ENCODE assay signal across 12 cellular contexts in genomic region chr3:30188713-30189112, GRCh38.
DNase-seq lines count a peak whose midpoint lies in the region; ATAC-seq and TF ChIP-seq lines count a peak whose summit lies in the region.
"Had no signal": no experiment of that assay in that cellular context is flagged by ENCODE, and none has a peak within 500 bp of the region (broad histone marks: within the 10 kb centered on the region; RNA-seq: fewer than 3 reads in every experiment).

No MANE protein-coding gene starts in this region.

- WGBS in smooth muscle cell (ENCODE audit: low lambda C conversion rate) = 100% methylated on average over 1 of the region's 1 CpG

- no peaks in the 10 kb centered on the region for H3K9me3 Mint-ChIP-seq in CD4-positive, alpha-beta memory T cell
- H3K9me3 Mint-ChIP-seq: activated B cell treated with CpG ODN at 0.5 μM for 24 hours, endodermal cell had no signal

- no peaks in the 10 kb centered on the region for H3F3A ChIP-seq in smooth muscle cell (ENCODE audit: low read depth)

- ATAC-seq in GM19463 (IDR thresholded peaks at IDR 0.05; ENCODE audit: unreplicated experiment) = no peak

- TF ChIP-seq CTCF in A673 (conservative IDR thresholded peaks at IDR 0.05; ENCODE audit: low read depth, low read length) = no peak
- no peak for TF ChIP-seq CTCF in fibroblast of pulmonary artery (IDR thresholded peaks at IDR 0.05; ENCODE audit: low read length, missing control alignments)
- TF ChIP-seq CTCF in smooth muscle cell (IDR thresholded peaks at IDR 0.05; ENCODE audit: borderline replicate concordance, insufficient read depth, poor library complexity, severe bottlenecking) = no peak
- TF ChIP-seq CTCF in tibial artery (IDR thresholded peaks at IDR 0.05) = no peak

- no peak overlapping the region for H3K4me3 Mint-ChIP-seq in CD4-positive, alpha-beta memory T cell
- H3K4me3 Mint-ChIP-seq: activated B cell treated with CpG ODN at 0.5 μM for 24 hours, endodermal cell had no signal

- H3K27me3 Mint-ChIP-seq in CD4-positive, alpha-beta memory T cell = peaks cover 5 to 8% of the 10 kb centered on the region in 2 donors
- H3K27me3 Mint-ChIP-seq: activated B cell treated with CpG ODN at 0.5 μM for 24 hours had no signal

- H3K4me2 ChIP-seq in smooth muscle cell = no peak overlapping the region

- TF ChIP-seq RAD21 in Ishikawa (IDR thresholded peaks at IDR 0.05; ENCODE audit: low read depth) = no peak; the same call in 1 of the 2 replicates

- no TSS peak for BruUV-seq in A673 (replicated peaks; lab: Mats Ljungman, UMichigan)

- H3K4me1 ChIP-seq in A673 (ENCODE audit: insufficient read depth, low read length, poor library complexity, severe bottlenecking) (peaks cover 6% of the 10 kb centered on the region), smooth muscle cell (ENCODE audit: low read depth) (no peaks in the 10 kb centered on the region), tibial artery (no peaks in the 10 kb centered on the region)
- no peaks in the 10 kb centered on the region for H3K4me1 ChIP-seq in CD4-positive, alpha-beta memory T cell (ENCODE audit: insufficient read depth, low read length)

- H3K27ac Mint-ChIP-seq in CD4-positive, alpha-beta memory T cell = no peak overlapping the region
- H3K27ac Mint-ChIP-seq: activated B cell treated with CpG ODN at 0.5 μM for 24 hours, endodermal cell had no signal

- no peaks in the 10 kb centered on the region for H3K9me3 ChIP-seq in A673 (ENCODE audit: low read depth, low read length, poor library complexity, severe bottlenecking)
- no peaks in the 10 kb centered on the region for H3K9me3 ChIP-seq in smooth muscle cell (replicated peaks; ENCODE audit: low read depth)
- no peaks in the 10 kb centered on the region for H3K9me3 ChIP-seq in tibial artery
- no peaks in the 10 kb centered on the region for H3K9me3 ChIP-seq in CD4-positive, alpha-beta memory T cell (ENCODE audit: control insufficient read depth in 1 of 2, low read length in 2 of 2)
- H3K9me3 ChIP-seq: suprapubic skin had no signal

- CTCF ChIA-PET in A673 (lab: Charles Lee) = no interaction called here
- CTCF ChIA-PET in CD4-positive, alpha-beta memory T cell (lab: Charles Lee; ENCODE audit: partially characterized antibody) = interaction anchor here (1.3 to 2.4 kb wide), 3 partner anchors 10 to 504 kb away, joined by 3 to 26 read pairs (median 3); no protein-coding TSS in a partner anchor

- H2AFZ ChIP-seq in smooth muscle cell (ENCODE audit: low read depth) = no peak overlapping the region

- H4K20me1 ChIP-seq in smooth muscle cell (ENCODE audit: low read depth) = no peaks in the 10 kb centered on the region

- TF ChIP-seq EP300 in Ishikawa (IDR thresholded peaks at IDR 0.05; ENCODE audit: borderline replicate concordance) = no peak

- no peak overlapping the region for H3K27ac ChIP-seq in A673 (ENCODE audit: low read depth, low read length, poor library complexity, severe bottlenecking)
- no peak overlapping the region for H3K27ac ChIP-seq in smooth muscle cell (ENCODE audit: low read depth)
- no peak overlapping the region for H3K27ac ChIP-seq in tibial artery
- no peak overlapping the region for H3K27ac ChIP-seq in CD4-positive, alpha-beta memory T cell (ENCODE audit: low read depth, low read length)
- H3K27ac ChIP-seq: suprapubic skin had no signal

- POLR2A ChIA-PET in A673 (lab: Charles Lee; ENCODE audit: low non-redundant PET) = no interaction called here
- POLR2A ChIA-PET in CD4-positive, alpha-beta memory T cell (lab: Charles Lee; ENCODE audit: partially characterized antibody) = no interaction called here

- H3K27me3 ChIP-seq in A673 (replicated peaks; ENCODE audit: insufficient read depth, low read depth, low read length, poor library complexity) (no peaks in the 10 kb centered on the region), smooth muscle cell (ENCODE audit: low read depth) (no peaks in the 10 kb centered on the region), tibial artery (no peaks in the 10 kb centered on the region)
- no peaks in the 10 kb centered on the region for H3K27me3 ChIP-seq in CD4-positive, alpha-beta memory T cell (ENCODE audit: insufficient read depth, low read length)
- H3K27me3 ChIP-seq: suprapubic skin had no signal

- H3K79me2 ChIP-seq in smooth muscle cell (ENCODE audit: low read depth) = no peaks in the 10 kb centered on the region

- DNase-seq in A673 (ENCODE audit: low spot score) = peak; percentile 21
- DNase-seq in NCI-H774 (lab: John Stamatoyannopoulos, UW) = peak; percentile 40
- DNase-seq in fibroblast of pulmonary artery (ENCODE audit: low read depth) = peak; percentile 46
- no peak for DNase-seq in smooth muscle cell (lab: John Stamatoyannopoulos, UW; ENCODE audit: unreplicated experiment)
- no peak for DNase-seq in tibial artery
- DNase-seq in CD4-positive, alpha-beta memory T cell = no peak
- DNase-seq: activated B cell treated with CpG ODN at 0.5 μM for 24 hours, activated T-cell treated with anti-CD3 and anti-CD28 coated beads for 4 hours, endodermal cell had no signal

- H3K9ac ChIP-seq in smooth muscle cell (ENCODE audit: low read depth) = no peak overlapping the region

- H3K36me3 Mint-ChIP-seq in CD4-positive, alpha-beta memory T cell = no peaks in the 10 kb centered on the region

- no peaks in the 10 kb centered on the region for H3K36me3 ChIP-seq in A673 (ENCODE audit: insufficient read depth, low read length, poor library complexity, severe bottlenecking)
- H3K36me3 ChIP-seq in smooth muscle cell (ENCODE audit: low read depth) = no peaks in the 10 kb centered on the region
- H3K36me3 ChIP-seq in tibial artery = no peaks in the 10 kb centered on the region
- no peaks in the 10 kb centered on the region for H3K36me3 ChIP-seq in CD4-positive, alpha-beta memory T cell (ENCODE audit: insufficient read depth, low read length)
- H3K36me3 ChIP-seq: suprapubic skin had no signal

- H3K4me3 ChIP-seq in A673 (ENCODE audit: low read depth, low read length, poor library complexity, severe bottlenecking) (no peak overlapping the region), fibroblast of pulmonary artery (replicated peaks; ENCODE audit: low read depth, low read length) (no peak overlapping the region), smooth muscle cell (no peak overlapping the region), tibial artery (no peak overlapping the region)
- no peak overlapping the region for H3K4me3 ChIP-seq in CD4-positive, alpha-beta memory T cell (ENCODE audit: low read length in 2 of 2)
- H3K4me3 ChIP-seq: suprapubic skin had no signal

- no peaks in the 10 kb centered on the region for H3K4me1 Mint-ChIP-seq in CD4-positive, alpha-beta memory T cell
- H3K4me1 Mint-ChIP-seq: endodermal cell had no signal

- intact Hi-C loops in A673 (cut with micrococcal nuclease; ENCODE audit: unreplicated experiment) (no loop called here), tibial artery (cut with DNase I; ENCODE audit: low total_unique reads) (no loop called here)
- intact Hi-C loops in CD4-positive, alpha-beta memory T cell (cut with micrococcal nuclease) = no loop called here

TF ChIP-seq in Ishikawa, 13 proteins besides CTCF, POLR2A, EP300 and RAD21:
- TF ChIP-seq TCF12 (IDR thresholded peaks at IDR 0.05; ENCODE audit: low read depth) = 0 out of 2 replicates have a peak, but pooled peaks have one; percentile 32
- no peak for TF ChIP-seq FOXM1 (IDR thresholded peaks at IDR 0.05; ENCODE audit: borderline replicate concordance, low read depth)
- no peak for TF ChIP-seq EGR1 (IDR thresholded peaks at IDR 0.05)
- no peak for TF ChIP-seq CEBPB (IDR thresholded peaks at IDR 0.05)
- TF ChIP-seq NFIC (IDR thresholded peaks at IDR 0.05) = peak; percentile 63; the same call in 1 of the 2 replicates

Comparison
In these comparisons a context has a peak if more than half of its experiments do, and no peak if none do; other contexts are left out.
1. DNase-seq: peak in A673 (single experiment), NCI-H774 (single experiment) and fibroblast of pulmonary artery (single experiment); none in smooth muscle cell (single experiment), tibial artery (0 of 2) and CD4-positive, alpha-beta memory T cell (0 of 5).